In genomic region chr11:101444851-101445250, GRCh38 we compare ENCODE assay signal across 20 cellular contexts.
"Had no signal": no experiment of that assay in that cellular context is flagged by ENCODE, and none has a peak within 500 bp of the region (broad histone marks: within the 10 kb centered on the region; RNA-seq: fewer than 3 reads in every experiment).

No MANE protein-coding gene starts in this region.

- H3K4me3 ChIP-seq: esophagus muscularis mucosa, heart left ventricle, pancreas, suprapubic skin, thyroid gland had no signal

- H3K9me3 Mint-ChIP-seq: neural crest cell, type B pancreatic cell had no signal

- H3K27me3 Mint-ChIP-seq: progenitor cell of endocrine pancreas had no signal

- H3K4me3 Mint-ChIP-seq: natural killer cell; neural crest cell; stimulated activated effector memory CD8-positive, alpha-beta T cell treated with anti-CD3 and anti-CD28 coated beads, Interleukin-12 subunit alpha, Interleukin-12 subunit beta, amount 100 ng/mL, for 72 hours; type B pancreatic cell had no signal

- H3K27ac ChIP-seq: esophagus muscularis mucosa, heart left ventricle, pancreas, suprapubic skin, thyroid gland had no signal

- H3K4me1 Mint-ChIP-seq: natural killer cell; neural crest cell; stimulated activated effector memory CD8-positive, alpha-beta T cell treated with anti-CD3 and anti-CD28 coated beads, Interleukin-12 subunit alpha, Interleukin-12 subunit beta, amount 100 ng/mL, for 72 hours had no signal

- H3K27me3 ChIP-seq: esophagus muscularis mucosa, heart left ventricle, pancreas, suprapubic skin, thyroid gland had no signal

- H3K36me3 ChIP-seq: heart left ventricle, pancreas, suprapubic skin, thyroid gland had no signal

- H3K36me3 Mint-ChIP-seq: natural killer cell; stimulated activated effector memory CD8-positive, alpha-beta T cell treated with anti-CD3 and anti-CD28 coated beads, Interleukin-12 subunit alpha, Interleukin-12 subunit beta, amount 100 ng/mL, for 72 hours; type B pancreatic cell had no signal

- H3K27ac Mint-ChIP-seq: natural killer cell; progenitor cell of endocrine pancreas; stimulated activated effector memory CD8-positive, alpha-beta T cell treated with anti-CD3 and anti-CD28 coated beads, Interleukin-12 subunit alpha, Interleukin-12 subunit beta, amount 100 ng/mL, for 72 hours; type B pancreatic cell had no signal

- DNase-seq: effector memory CD4-positive, alpha-beta T cell; foreskin melanocyte; hippocampal formation; mammary epithelial cell; natural killer cell; right cardiac atrium; stimulated activated CD4-positive, alpha-beta T cell treated with anti-CD3 and anti-CD28 coated beads, Interleukin-4, amount 100 ng/mL, for 1 hour; stimulated activated CD8-positive, alpha-beta memory T cell treated with anti-CD3 and anti-CD28 coated beads, Interleukin-4, amount 100 ng/mL, for 48 hours; stimulated activated naive CD8-positive, alpha-beta T cell treated with anti-CD3 and anti-CD28 coated beads, Interleukin-15, Interleukin-2, amounts not matched to agents 100 U/mL and 50 U/mL, for 24 hours had no signal

- FAIRE-seq: endometrium, pancreas, urothelium cell line had no signal

- ATAC-seq: natural killer cell; right cardiac atrium; stimulated activated effector memory CD8-positive, alpha-beta T cell treated with anti-CD3 and anti-CD28 coated beads, Interleukin-12 subunit alpha, Interleukin-12 subunit beta, amount 100 ng/mL, for 72 hours; stimulated activated naive CD8-positive, alpha-beta T cell treated with anti-CD3 and anti-CD28 coated beads, Interleukin-15, Interleukin-2, amounts not matched to agents 100 U/mL and 50 U/mL, for 24 hours had no signal

- H3K9me3 ChIP-seq: esophagus muscularis mucosa, heart left ventricle, pancreas, suprapubic skin, thyroid gland had no signal
